8 cellular contexts compared by ENCODE assay signal in the genomic region with DNA sequence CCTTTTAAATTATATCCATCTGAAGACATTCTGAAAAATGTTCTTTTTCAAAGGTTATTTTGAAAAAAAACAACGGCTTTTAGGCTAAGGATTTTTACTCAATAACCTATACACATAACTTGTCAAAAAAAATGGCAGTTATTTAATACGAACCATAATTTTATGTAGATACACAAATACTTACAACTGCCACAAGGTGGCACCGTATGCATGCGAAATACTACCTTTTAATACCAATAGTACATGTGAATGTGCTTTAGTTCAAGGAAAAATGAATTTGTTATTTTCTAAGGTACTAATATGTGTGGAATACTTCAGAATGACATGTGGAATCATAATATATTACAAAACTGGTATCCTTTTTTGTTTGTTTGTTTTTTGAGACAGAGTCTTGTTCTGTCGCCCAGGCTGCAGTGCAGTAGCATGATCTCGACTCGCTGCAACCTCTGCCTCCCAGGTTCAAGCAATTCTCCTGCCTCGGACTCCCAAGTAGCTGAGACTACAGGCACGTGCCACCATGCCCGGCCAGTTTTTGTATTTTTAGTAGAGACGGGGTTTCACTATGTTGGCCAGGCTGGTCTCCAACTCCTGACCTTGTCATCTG. TPM values are rescaled to one million over a fixed set of nuclear protein-coding genes. Genes with fewer than 3 reads are reported as not detected.
DNase-seq lines count a peak whose midpoint lies in the region; ATAC-seq and TF ChIP-seq lines count a peak whose summit lies in the region.

No MANE protein-coding gene starts in this region.

- no peak overlapping the region for H3K27ac Mint-ChIP-seq in WTC11

- H3K9ac ChIP-seq in parathyroid adenoma = no peak overlapping the region

- peaks cover 4% of the 10 kb centered on the region for H3K36me3 Mint-ChIP-seq in WTC11

- H2AFZ ChIP-seq in parathyroid adenoma = no peak overlapping the region

- no peaks in the 10 kb centered on the region for H3K4me1 ChIP-seq in parathyroid adenoma

- no peaks in the 10 kb centered on the region for H3K36me3 ChIP-seq in BJ (ENCODE audit: control insufficient read depth, insufficient read depth, low read length)
- H3K36me3 ChIP-seq in parathyroid adenoma (ENCODE audit: control insufficient read depth, insufficient read depth, low read length) = no peaks in the 10 kb centered on the region

- H3K4me3 ChIP-seq in BJ (ENCODE audit: low read depth, low read length) = no peak overlapping the region
- no peak overlapping the region for H3K4me3 ChIP-seq in parathyroid adenoma (ENCODE audit: low read depth, low read length)

- H3K4me1 Mint-ChIP-seq in WTC11 = peaks cover 26% of the 10 kb centered on the region

- CTCF ChIA-PET in BJ (lab: Yijun Ruan, JAX) (interaction anchor here (2.0 kb wide), 1 partner anchor 9 kb away, joined by 11 read pairs; no protein-coding TSS in a partner anchor), WTC11 (lab: Charles Lee) (no interaction called here)

- H3K4me2 ChIP-seq in parathyroid adenoma (ENCODE audit: low read length) = no peak overlapping the region

- no peaks in the 10 kb centered on the region for H3K9me3 ChIP-seq in parathyroid adenoma (ENCODE audit: control insufficient read depth, low read length)

- no peaks in the 10 kb centered on the region for H3K27me3 ChIP-seq in BJ (ENCODE audit: control insufficient read depth, insufficient read depth, low read length)
- no peaks in the 10 kb centered on the region for H3K27me3 ChIP-seq in parathyroid adenoma (ENCODE audit: control insufficient read depth, insufficient read depth, low read length)

- no peaks in the 10 kb centered on the region for H3K27me3 Mint-ChIP-seq in WTC11 (ENCODE audit: low read depth)

- TF ChIP-seq CTCF in BJ (IDR thresholded peaks at IDR 0.05; ENCODE audit: insufficient read depth, low read depth, low read length) (peak; percentile 50), GM13976 (IDR thresholded peaks at IDR 0.05; ENCODE audit: borderline replicate concordance, control extremely low read depth, extremely low read depth, insufficient read depth, missing control alignments) (peak; percentile 59), WTC11 (IDR thresholded peaks at IDR 0.05) (peak; percentile 38; the same call in 1 of the 2 replicates), parathyroid adenoma (IDR thresholded peaks at IDR 0.05) (peak; percentile 28)

- DNase-seq in BJ (ENCODE audit: low read depth) = peak; percentile 14
- DNase-seq in GM13976 (ENCODE audit: low spot score) = peak; percentile 34
- DNase-seq in NCI-H1436 (lab: John Stamatoyannopoulos, UW) = peak; percentile 52
- DNase-seq in WTC11 (ENCODE audit: low spot score) = no peak
- DNase-seq in fibroblast of gingiva (ENCODE audit: low read depth) = peak; percentile 63
- DNase-seq in activated effector memory CD4-positive, alpha-beta T cell treated with anti-CD3 and anti-CD28 coated beads, Interleukin-2, amount 50 U/mL, for 16 hours = no peak

- POLR2A ChIA-PET in BJ (lab: Charles Lee) = no interaction called here
- POLR2A ChIA-PET in WTC11 (lab: Charles Lee) = no interaction called here

- ATAC-seq in WTC11 (no peak), GM18520 (IDR thresholded peaks at IDR 0.05; ENCODE audit: unreplicated experiment) (no peak)

- no peak overlapping the region for H3K27ac ChIP-seq in parathyroid adenoma

- no peaks in the 10 kb centered on the region for H3K79me2 ChIP-seq in parathyroid adenoma

- peaks cover 6% of the 10 kb centered on the region for H3K9me3 Mint-ChIP-seq in WTC11

- no peak overlapping the region for H3K4me3 Mint-ChIP-seq in WTC11

- in situ Hi-C loops in GM13976 (cut with MboI; ENCODE audit: low sequenced_read_pairs, unreplicated experiment) = no loop called here

TF ChIP-seq in WTC11, 78 proteins besides CTCF, POLR2A, EP300 and RAD21:
- TF ChIP-seq FOXK1 (CRISPR knock-in tag; IDR thresholded peaks at IDR 0.05) (no peak), ESRRA (CRISPR knock-in tag; IDR thresholded peaks at IDR 0.05; ENCODE audit: borderline replicate concordance) (no peak), ELF4 (CRISPR knock-in tag; IDR thresholded peaks at IDR 0.05; ENCODE audit: low read depth) (no peak), JAZF1 (CRISPR knock-in tag; IDR thresholded peaks at IDR 0.05) (no peak), GTF2I (CRISPR knock-in tag; conservative IDR thresholded peaks at IDR 0.05) (no peak)
- TF ChIP-seq, protein P1, sequence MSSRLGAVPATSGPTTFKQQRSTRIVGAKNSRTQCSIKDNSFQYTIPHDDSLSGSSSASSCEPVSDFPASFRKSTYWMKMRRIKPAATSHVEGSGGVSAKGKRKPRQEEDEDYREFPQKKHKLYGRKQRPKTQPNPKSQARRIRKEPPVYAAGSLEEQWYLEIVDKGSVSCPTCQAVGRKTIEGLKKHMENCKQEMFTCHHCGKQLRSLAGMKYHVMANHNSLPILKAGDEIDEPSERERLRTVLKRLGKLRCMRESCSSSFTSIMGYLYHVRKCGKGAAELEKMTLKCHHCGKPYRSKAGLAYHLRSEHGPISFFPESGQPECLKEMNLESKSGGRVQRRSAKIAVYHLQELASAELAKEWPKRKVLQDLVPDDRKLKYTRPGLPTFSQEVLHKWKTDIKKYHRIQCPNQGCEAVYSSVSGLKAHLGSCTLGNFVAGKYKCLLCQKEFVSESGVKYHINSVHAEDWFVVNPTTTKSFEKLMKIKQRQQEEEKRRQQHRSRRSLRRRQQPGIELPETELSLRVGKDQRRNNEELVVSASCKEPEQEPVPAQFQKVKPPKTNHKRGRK (CRISPR knock-in tag; IDR thresholded peaks at IDR 0.05; ENCODE audit: borderline replicate concordance) = no peak
- TF ChIP-seq, protein P2, sequence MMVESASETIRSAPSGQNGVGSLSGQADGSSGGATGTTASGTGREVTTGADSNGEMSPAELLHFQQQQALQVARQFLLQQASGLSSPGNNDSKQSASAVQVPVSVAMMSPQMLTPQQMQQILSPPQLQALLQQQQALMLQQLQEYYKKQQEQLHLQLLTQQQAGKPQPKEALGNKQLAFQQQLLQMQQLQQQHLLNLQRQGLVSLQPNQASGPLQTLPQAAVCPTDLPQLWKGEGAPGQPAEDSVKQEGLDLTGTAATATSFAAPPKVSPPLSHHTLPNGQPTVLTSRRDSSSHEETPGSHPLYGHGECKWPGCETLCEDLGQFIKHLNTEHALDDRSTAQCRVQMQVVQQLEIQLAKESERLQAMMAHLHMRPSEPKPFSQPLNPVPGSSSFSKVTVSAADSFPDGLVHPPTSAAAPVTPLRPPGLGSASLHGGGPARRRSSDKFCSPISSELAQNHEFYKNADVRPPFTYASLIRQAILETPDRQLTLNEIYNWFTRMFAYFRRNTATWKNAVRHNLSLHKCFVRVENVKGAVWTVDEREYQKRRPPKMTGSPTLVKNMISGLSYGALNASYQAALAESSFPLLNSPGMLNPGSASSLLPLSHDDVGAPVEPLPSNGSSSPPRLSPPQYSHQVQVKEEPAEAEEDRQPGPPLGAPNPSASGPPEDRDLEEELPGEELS (CRISPR knock-in tag; IDR thresholded peaks at IDR 0.05) = no peak

RNA-seq across cellular contexts. Expression of gene MAD2L1, which starts 4.6 kb away (rescaled TPM):
- 27.0 and 27.1 TPM in 2 replicates for polyA plus RNA-seq in BJ (2011; rRNA removed)
- 7.2 and 11.8 TPM in 2 replicates for polyA minus RNA-seq in BJ (2011; rRNA and poly(A)+ RNA removed)
- 75.6 to 81.2 TPM (median 76.7 TPM) in 3 replicates for total RNA-seq in WTC11 (2021)

Comparison
In these comparisons a context has a peak if more than half of its experiments do, and no peak if none do; other contexts are left out.
1. DNase-seq: peak in BJ (single experiment), GM13976 (single experiment), NCI-H1436 (single experiment) and fibroblast of gingiva (single experiment); none in WTC11 (single experiment) and activated effector memory CD4-positive, alpha-beta T cell treated with anti-CD3 and anti-CD28 coated beads, Interleukin-2, amount 50 U/mL, for 16 hours (single experiment).
2. Peak in every context shown above with its lines, with median percentiles within 50 percentile points of each other: CTCF ChIP-seq.